1 cellular context compared by ENCODE assay signal in the genomic region with DNA sequence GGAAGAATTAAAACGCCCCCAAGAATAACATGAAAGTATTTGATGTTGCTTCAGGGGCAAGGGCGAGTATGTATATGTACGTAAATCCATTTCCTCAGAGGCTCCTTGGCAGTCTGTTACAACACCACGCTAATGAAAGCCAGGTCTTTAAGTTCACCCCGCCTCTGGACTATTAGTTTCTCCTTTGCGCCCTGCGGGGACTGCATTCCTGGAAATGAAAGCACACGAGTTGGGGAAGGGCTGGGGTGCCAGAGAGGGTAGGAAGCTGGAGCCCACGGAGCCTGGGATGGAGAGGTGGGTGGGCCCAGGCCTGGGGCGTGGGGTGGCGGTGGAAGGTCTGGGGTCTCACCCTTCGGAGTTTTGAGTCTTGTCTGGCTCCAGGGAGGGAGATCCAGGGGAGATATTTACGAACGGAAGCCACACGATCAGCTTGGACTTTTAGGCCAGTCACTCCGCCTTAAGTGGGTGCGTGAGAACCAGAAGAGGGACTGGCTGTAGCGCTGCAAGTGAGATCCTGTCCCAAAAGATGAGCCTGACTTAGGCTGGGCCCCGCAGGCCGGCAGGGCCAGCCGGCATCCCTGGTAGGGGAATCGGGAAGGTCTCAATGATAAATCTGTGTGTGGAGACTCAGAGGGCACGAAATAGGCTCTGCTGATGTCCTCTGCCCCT.
TF ChIP-seq lines count a peak whose summit lies in the region.

No MANE protein-coding gene starts in this region.

TF ChIP-seq in endothelial cell of umbilical vein, 7 proteins besides CTCF, POLR2A, EP300 and RAD21 (continued from another document):
- TF ChIP-seq MYC (IDR thresholded peaks at IDR 0.05; ENCODE audit: low read depth, low read length): no peak
